10 cellular contexts compared by ENCODE assay signal in the genomic region with DNA sequence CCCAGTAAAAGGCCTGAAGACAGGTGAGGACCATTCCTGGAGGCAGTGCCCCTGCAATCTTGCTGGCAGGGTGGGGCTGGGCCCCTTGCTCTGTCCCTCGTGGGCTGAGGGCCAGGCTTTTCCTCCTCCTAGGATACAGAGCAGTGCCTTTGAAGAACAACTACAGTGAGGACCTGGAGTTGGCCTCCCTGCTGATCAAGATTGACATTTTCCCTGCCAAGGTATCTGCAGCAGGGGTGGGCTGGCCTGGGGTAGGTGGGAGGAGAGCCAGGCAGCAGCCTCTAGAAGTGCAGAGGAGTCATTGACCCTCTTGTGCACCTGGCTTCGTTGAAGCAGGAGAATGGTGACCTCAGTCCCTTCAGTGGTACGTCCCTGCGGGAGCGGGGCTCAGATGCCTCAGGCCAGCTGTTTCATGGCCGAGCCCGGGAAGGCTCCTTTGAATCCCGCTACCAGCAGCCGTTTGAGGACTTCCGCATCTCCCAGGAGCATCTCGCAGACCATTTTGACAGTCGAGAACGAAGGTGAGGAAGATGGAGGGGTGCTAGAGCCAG. TPM values are rescaled to one million over a fixed set of nuclear protein-coding genes. Genes with fewer than 3 reads are reported as not detected.
A peak's percentile ranks its signal among the peaks of the same experiment; 100 is the strongest.
DNase-seq lines count a peak whose midpoint lies in the region; ATAC-seq and TF ChIP-seq lines count a peak whose summit lies in the region.
"Had no signal": no experiment of that assay in that cellular context is flagged by ENCODE, and none has a peak within 500 bp of the region (broad histone marks: within the 10 kb centered on the region; RNA-seq: fewer than 3 reads in every experiment).

No MANE protein-coding gene starts in this region.

- H3K27me3 ChIP-seq in heart left ventricle (no peaks in the 10 kb centered on the region), colonic mucosa (no peaks in the 10 kb centered on the region), upper lobe of left lung (no peaks in the 10 kb centered on the region)

- WGBS in heart left ventricle, 4 donors: 67 to 91% (median 88%) methylated on average over 1 to 13 of the region's 13 CpGs
- 91 to 98% methylated on average over 6 to 13 of the region's 13 CpGs for WGBS in upper lobe of left lung, 2 donors

- intact Hi-C loops in heart left ventricle (cut with DNase I) (loop anchor here (1.0 to 10.0 kb wide), 19 partner anchors 37 to 241 kb away; partner anchors contain the start of genes LPIN3 (in 7 of the 10), PLCG1 (in 3 of the 10) and ZHX3 (in 3 of the 10)), left cardiac atrium (cut with DNase I) (loop anchor here (1.0 to 10.0 kb wide), 5 partner anchors 58 to 241 kb away; partner anchors contain the start of gene LPIN3 (in 1 of the 2)), colonic mucosa (cut with DNase I) (loop anchor here (1.0 kb wide), 1 partner anchor 166 kb away; the partner anchor contains the start of gene LPIN3)

- TF ChIP-seq EP300 in upper lobe of left lung (IDR thresholded peaks at IDR 0.05): no peak

- H3K4me3 ChIP-seq in heart left ventricle: no peak overlapping the region
- H3K4me3 ChIP-seq in colonic mucosa: no peak overlapping the region
- H3K4me3 ChIP-seq in upper lobe of left lung: no peak overlapping the region
- H3K4me3 ChIP-seq: BLaER1 treated with 17β-estradiol and CSF1 and Interleukin-3, amounts not matched to agents 10 nM and 100 nM had no signal

- no peak overlapping the region for H3K27ac Mint-ChIP-seq in neural crest cell (ENCODE audit: unreplicated experiment)
- H3K27ac Mint-ChIP-seq: dendritic cell treated with granulocyte-macrophage colony-stimulating factor and Interleukin-4, amounts not matched to agents 40 ng/mL and 50 ng/mL, for 4 days had no signal

- peak overlapping the region; percentile 78 for H3K4me3 Mint-ChIP-seq in neural crest cell
- H3K4me3 Mint-ChIP-seq: dendritic cell treated with granulocyte-macrophage colony-stimulating factor and Interleukin-4, amounts not matched to agents 40 ng/mL and 50 ng/mL, for 4 days had no signal

- H3K9me3 ChIP-seq in heart left ventricle (no peaks in the 10 kb centered on the region), colonic mucosa (no peaks in the 10 kb centered on the region), upper lobe of left lung (no peaks in the 10 kb centered on the region)
- H3K9me3 ChIP-seq: BLaER1 treated with 17β-estradiol and CSF1 and Interleukin-3, amounts not matched to agents 10 nM and 100 nM had no signal

- TF ChIP-seq CTCF in heart left ventricle (IDR thresholded peaks at IDR 0.05) (no peak), colonic mucosa (IDR thresholded peaks at IDR 0.05) (no peak), neural crest cell (conservative IDR thresholded peaks at IDR 0.05) (no peak), upper lobe of left lung (IDR thresholded peaks at IDR 0.05) (no peak)

- H3K27ac ChIP-seq in heart left ventricle (peak overlapping the region; percentile 54 to 93 (median 82)), colonic mucosa (no peak overlapping the region), upper lobe of left lung (peak overlapping the region; percentile 45 to 73 (median 56))
- H3K27ac ChIP-seq: BLaER1 treated with 17β-estradiol and CSF1 and Interleukin-3, amounts not matched to agents 10 nM and 100 nM had no signal

- no peak for ATAC-seq in heart left ventricle
- ATAC-seq in left cardiac atrium: no peak
- no peak for ATAC-seq in upper lobe of left lung (ENCODE audit: low FRiP score in 2 of 2)

- TF ChIP-seq POLR2A in heart left ventricle (IDR thresholded peaks at IDR 0.05) (no peak), upper lobe of left lung (IDR thresholded peaks at IDR 0.05) (no peak)

- peaks cover 3% of the 10 kb centered on the region for H3K27me3 Mint-ChIP-seq in neural crest cell (ENCODE audit: low read depth)

- H3K4me1 ChIP-seq in heart left ventricle (peaks cover 14 to 77% (median 60%) of the 10 kb centered on the region in 12 donors), colonic mucosa (no peaks in the 10 kb centered on the region), upper lobe of left lung (peaks cover 17 to 29% (median 22%) of the 10 kb centered on the region in 4 donors)

- H3K9me3 Mint-ChIP-seq in neural crest cell: no peaks in the 10 kb centered on the region
- H3K9me3 Mint-ChIP-seq: dendritic cell treated with granulocyte-macrophage colony-stimulating factor and Interleukin-4, amounts not matched to agents 40 ng/mL and 50 ng/mL, for 4 days had no signal

- H3K36me3 ChIP-seq in heart left ventricle: peaks cover 0 to 85% (median 69%) of the 10 kb centered on the region in 9 donors
- H3K36me3 ChIP-seq in colonic mucosa: peaks cover 5% of the 10 kb centered on the region
- H3K36me3 ChIP-seq in upper lobe of left lung: peaks cover 13 to 82% (median 57%) of the 10 kb centered on the region in 4 donors

- peaks cover 37% of the 10 kb centered on the region for H3K4me1 Mint-ChIP-seq in neural crest cell

- no peak overlapping the region for H3K9ac ChIP-seq in colonic mucosa (ENCODE audit: low read depth in 2 of 2, low read length in 2 of 2)
- H3K9ac ChIP-seq: BLaER1 treated with 17β-estradiol and CSF1 and Interleukin-3, amounts not matched to agents 10 nM and 100 nM had no signal

- H3K36me3 Mint-ChIP-seq in neural crest cell (ENCODE audit: low read depth): peaks cover 29% of the 10 kb centered on the region

- DNase-seq in heart left ventricle (peak in 2 of 5 donors; percentile 15 to 48), left cardiac atrium (no peak), colonic mucosa (peak; percentile 15), neural crest cell (ENCODE audit: low read depth, low spot score) (no peak), upper lobe of left lung (peak in 1 of 2 donors; percentile 10), cortex of kidney (lab: John Stamatoyannopoulos, UW) (no peak), activated gamma-delta T cell (lab: John Stamatoyannopoulos, UW) (no peak)
- no peak for DNase-seq in activated CD4-positive, CD25-positive, alpha-beta regulatory T cell (lab: John Stamatoyannopoulos, UW)

RNA-seq across cellular contexts. Expression of gene PLCG1, which starts 36.5 kb away (rescaled TPM):
- total RNA-seq in heart left ventricle (10 to 100 TPM; 32.5 to 72.2 (median 55.9) TPM), left cardiac atrium (10 to 100 TPM; 40.0 to 64.8 TPM), colonic mucosa (10 to 100 TPM; 57.3 to 67.4 TPM), neural crest cell (297 and 320 TPM in 2 replicates), upper lobe of left lung (100 to 1,000 TPM in 3 of 6 donors, 10 to 100 TPM in 3; 69.8 to 383 (median 99.5) TPM)
- 10 to 100 TPM; 37.9 to 44.9 TPM for polyA plus RNA-seq in heart left ventricle
